ENCODE assay signal across 1 cellular context in the genomic region with DNA sequence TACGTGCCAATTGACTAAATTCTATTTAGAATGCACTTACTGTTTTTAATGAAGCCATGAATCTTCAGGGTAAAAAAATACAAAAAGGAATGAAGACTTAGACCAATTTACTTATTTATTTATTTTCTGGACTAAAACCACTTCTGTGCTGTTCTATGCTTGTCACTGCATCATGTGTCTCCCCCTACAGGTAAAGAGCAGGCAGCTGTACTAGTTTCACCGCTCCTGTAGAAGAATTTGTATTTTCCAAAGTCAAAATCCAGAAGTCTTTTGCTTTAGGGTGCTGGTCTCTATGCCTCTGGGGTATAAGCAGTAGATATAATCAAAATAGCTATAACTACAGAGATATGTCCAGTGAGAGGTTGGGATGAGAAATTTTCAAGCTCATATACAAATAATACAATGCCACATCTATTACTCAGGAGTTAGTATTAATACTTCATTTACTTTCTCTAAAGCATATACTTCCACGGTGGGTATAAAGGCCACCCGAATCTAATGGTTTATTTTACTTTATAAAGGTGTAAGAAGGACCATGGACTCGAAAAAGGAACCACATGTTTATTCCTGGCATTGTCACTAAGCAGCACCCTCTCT.
TF ChIP-seq lines count a peak whose summit lies in the region.

No MANE protein-coding gene starts in this region.

TF ChIP-seq in HepG2, 621 proteins besides CTCF, POLR2A, EP300 and RAD21 (continued from another document):
- TF ChIP-seq, protein P1, sequence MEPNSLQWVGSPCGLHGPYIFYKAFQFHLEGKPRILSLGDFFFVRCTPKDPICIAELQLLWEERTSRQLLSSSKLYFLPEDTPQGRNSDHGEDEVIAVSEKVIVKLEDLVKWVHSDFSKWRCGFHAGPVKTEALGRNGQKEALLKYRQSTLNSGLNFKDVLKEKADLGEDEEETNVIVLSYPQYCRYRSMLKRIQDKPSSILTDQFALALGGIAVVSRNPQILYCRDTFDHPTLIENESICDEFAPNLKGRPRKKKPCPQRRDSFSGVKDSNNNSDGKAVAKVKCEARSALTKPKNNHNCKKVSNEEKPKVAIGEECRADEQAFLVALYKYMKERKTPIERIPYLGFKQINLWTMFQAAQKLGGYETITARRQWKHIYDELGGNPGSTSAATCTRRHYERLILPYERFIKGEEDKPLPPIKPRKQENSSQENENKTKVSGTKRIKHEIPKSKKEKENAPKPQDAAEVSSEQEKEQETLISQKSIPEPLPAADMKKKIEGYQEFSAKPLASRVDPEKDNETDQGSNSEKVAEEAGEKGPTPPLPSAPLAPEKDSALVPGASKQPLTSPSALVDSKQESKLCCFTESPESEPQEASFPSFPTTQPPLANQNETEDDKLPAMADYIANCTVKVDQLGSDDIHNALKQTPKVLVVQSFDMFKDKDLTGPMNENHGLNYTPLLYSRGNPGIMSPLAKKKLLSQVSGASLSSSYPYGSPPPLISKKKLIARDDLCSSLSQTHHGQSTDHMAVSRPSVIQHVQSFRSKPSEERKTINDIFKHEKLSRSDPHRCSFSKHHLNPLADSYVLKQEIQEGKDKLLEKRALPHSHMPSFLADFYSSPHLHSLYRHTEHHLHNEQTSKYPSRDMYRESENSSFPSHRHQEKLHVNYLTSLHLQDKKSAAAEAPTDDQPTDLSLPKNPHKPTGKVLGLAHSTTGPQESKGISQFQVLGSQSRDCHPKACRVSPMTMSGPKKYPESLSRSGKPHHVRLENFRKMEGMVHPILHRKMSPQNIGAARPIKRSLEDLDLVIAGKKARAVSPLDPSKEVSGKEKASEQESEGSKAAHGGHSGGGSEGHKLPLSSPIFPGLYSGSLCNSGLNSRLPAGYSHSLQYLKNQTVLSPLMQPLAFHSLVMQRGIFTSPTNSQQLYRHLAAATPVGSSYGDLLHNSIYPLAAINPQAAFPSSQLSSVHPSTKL (CRISPR knock-in tag; IDR thresholded peaks at IDR 0.05), result 0 out of 2 replicates have a peak, but pooled peaks have one; percentile 21
- TF ChIP-seq, protein P2, sequence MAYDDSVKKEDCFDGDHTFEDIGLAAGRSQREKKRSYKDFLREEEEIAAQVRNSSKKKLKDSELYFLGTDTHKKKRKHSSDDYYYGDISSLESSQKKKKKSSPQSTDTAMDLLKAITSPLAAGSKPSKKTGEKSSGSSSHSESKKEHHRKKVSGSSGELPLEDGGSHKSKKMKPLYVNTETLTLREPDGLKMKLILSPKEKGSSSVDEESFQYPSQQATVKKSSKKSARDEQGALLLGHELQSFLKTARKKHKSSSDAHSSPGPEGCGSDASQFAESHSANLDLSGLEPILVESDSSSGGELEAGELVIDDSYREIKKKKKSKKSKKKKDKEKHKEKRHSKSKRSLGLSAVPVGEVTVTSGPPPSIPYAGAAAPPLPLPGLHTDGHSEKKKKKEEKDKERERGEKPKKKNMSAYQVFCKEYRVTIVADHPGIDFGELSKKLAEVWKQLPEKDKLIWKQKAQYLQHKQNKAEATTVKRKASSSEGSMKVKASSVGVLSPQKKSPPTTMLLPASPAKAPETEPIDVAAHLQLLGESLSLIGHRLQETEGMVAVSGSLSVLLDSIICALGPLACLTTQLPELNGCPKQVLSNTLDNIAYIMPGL (CRISPR knock-in tag; IDR thresholded peaks at IDR 0.05; ENCODE audit: borderline replicate concordance in 1 of 2, low read depth in 1 of 2), result peak in 1 of 2 experiments; percentile 47; a peak in 1 of 4 replicates
- TF ChIP-seq STAG1 (CRISPR knock-in tag; IDR thresholded peaks at IDR 0.05), result peak; percentile 92
TF ChIP-seq in HepG2: peak in this region for 5.
